Comparison of ENCODE assay signal across 16 cellular contexts in the genomic region with DNA sequence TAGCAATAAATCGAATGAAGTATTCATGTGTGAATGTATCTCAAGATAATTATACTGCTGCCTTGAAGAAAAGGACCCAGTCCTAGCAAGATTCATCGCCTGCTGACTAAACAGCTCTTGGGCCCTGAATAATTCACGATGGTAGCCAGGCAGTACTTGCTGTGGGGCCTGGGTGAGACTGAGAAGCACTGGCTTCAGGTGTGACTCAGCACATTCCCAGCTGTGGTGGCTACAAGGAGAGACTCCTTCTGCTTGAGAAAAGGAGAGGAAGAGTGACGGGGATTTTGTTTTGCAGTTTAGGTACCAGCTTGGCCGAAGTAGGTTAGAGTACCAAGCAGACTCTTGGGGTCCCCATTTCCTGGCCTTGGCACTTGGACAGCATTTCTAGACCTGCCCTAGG. TPM values are rescaled to one million over a fixed set of nuclear protein-coding genes. Genes with fewer than 3 reads are reported as not detected.
DNase-seq lines count a peak whose midpoint lies in the region; TF ChIP-seq lines count a peak whose summit lies in the region.
"Had no signal": no experiment of that assay in that cellular context is flagged by ENCODE, and none has a peak within 500 bp of the region (broad histone marks: within the 10 kb centered on the region; RNA-seq: fewer than 3 reads in every experiment).

No MANE protein-coding gene starts in this region.

- H3K27me3 ChIP-seq in PC-9 (ENCODE audit: insufficient read depth, low read depth) (no peaks in the 10 kb centered on the region), neuronal stem cell (ENCODE audit: control insufficient read depth in 3 of 3, insufficient read depth in 3 of 3, low read depth in 1 of 3, low read length in 3 of 3) (no peaks in the 10 kb centered on the region), vagina (no peaks in the 10 kb centered on the region)
- H3K27me3 ChIP-seq: adrenal gland had no signal

- H2AFZ ChIP-seq in PC-9 (peak overlapping the region; percentile 77), neuronal stem cell (ENCODE audit: low read length) (peak overlapping the region; percentile 46)

- H4K8ac ChIP-seq in neuronal stem cell (ENCODE audit: low read depth, low read length) = no peak overlapping the region

- DNase-seq in H4 (ENCODE audit: low spot score) (peak; percentile 67), PC-9 (peak in 1 of 2 experiments; percentile 47), erythroblast (lab: John Stamatoyannopoulos, UW) (peak; percentile 5 to 19), neuronal stem cell (ENCODE audit: low spot score) (no peak), GM20000 (ENCODE audit: low spot score) (no peak), vagina (ENCODE audit: extremely low spot score in 2 of 2) (no peak)
- DNase-seq in activated naive CD4-positive, alpha-beta T cell treated with Interleukin-2 at 50 U/mL for 16 hours = no peak
- DNase-seq in stimulated activated CD4-positive, alpha-beta T cell treated with anti-CD3 and anti-CD28 coated beads, Interleukin-12 subunit alpha, Interleukin-12 subunit beta, amount 100 ng/mL, for 4 hours = no peak
- DNase-seq: activated CD8-positive, alpha-beta memory T cell treated with anti-CD3 and anti-CD28 coated beads, Interleukin-2, amount 50 U/mL, for 48 hours; adrenal gland; CD8-positive, alpha-beta memory T cell; Kasumi-1; Right ventricle myocardium superior had no signal

- POLR2A ChIA-PET in PC-9 (lab: Charles Lee; ENCODE audit: unreplicated experiment) = interaction anchor here (0.5 to 0.7 kb wide), 3 partner anchors 92 to 248 kb away, joined by 3 to 6 read pairs (median 4); no protein-coding TSS in a partner anchor

- CTCF ChIA-PET in PC-9 (lab: Charles Lee) = no interaction called here

- no peak overlapping the region for H3K18ac ChIP-seq in neuronal stem cell (ENCODE audit: low read length)

- no peak overlapping the region for H2BK12ac ChIP-seq in neuronal stem cell (ENCODE audit: low read length)

- H3K4ac ChIP-seq in neuronal stem cell (ENCODE audit: low read length) = no peak overlapping the region

- peaks cover 12% of the 10 kb centered on the region for H3K9me3 ChIP-seq in PC-9 (ENCODE audit: insufficient read depth, low read depth)
- H3K9me3 ChIP-seq in neuronal stem cell (replicated peaks in 1 of 2; ENCODE audit: control insufficient read depth in 2 of 2, insufficient read depth in 1 of 2, low read depth in 1 of 2, low read length in 2 of 2) = no peaks in the 10 kb centered on the region
- H3K9me3 ChIP-seq in vagina = no peaks in the 10 kb centered on the region
- H3K9me3 ChIP-seq: adrenal gland, HAP-1 had no signal

- no peak overlapping the region for H3K27ac ChIP-seq in PC-9
- H3K27ac ChIP-seq in neuronal stem cell (replicated peaks; ENCODE audit: low read length) = no peak overlapping the region
- no peak overlapping the region for H3K27ac ChIP-seq in vagina
- H3K27ac ChIP-seq: adrenal gland had no signal

- no CpG with 5 or more reads among the region's 5 CpGs for WGBS in neuronal stem cell (ENCODE audit: extremely low coverage in 2 of 2, insufficient read length in 2 of 2, insufficient replicate concordance in 1 of 2), 2 donors

- TF ChIP-seq POLR2A in erythroblast (IDR thresholded peaks at IDR 0.05; ENCODE audit: low read length) (no peak), vagina (IDR thresholded peaks at IDR 0.05) (no peak)

- no peak overlapping the region for H3K9ac ChIP-seq in neuronal stem cell (ENCODE audit: low read depth, low read length, poor library complexity)

- no peak overlapping the region for H2BK120ac ChIP-seq in neuronal stem cell (ENCODE audit: low read depth, low read length)

- H3K14ac ChIP-seq in neuronal stem cell (ENCODE audit: low read length) = no peak overlapping the region

- H3F3A ChIP-seq in PC-9 (ENCODE audit: insufficient read depth, low read depth) = peaks cover 5% of the 10 kb centered on the region; the same call in 1 of the 2 replicates

- TF ChIP-seq CTCF in PC-9 (conservative IDR thresholded peaks at IDR 0.05) (no peak), GM20000 (IDR thresholded peaks at IDR 0.05; ENCODE audit: extremely low read depth, missing control alignments) (no peak), vagina (IDR thresholded peaks at IDR 0.05) (no peak)

- intact Hi-C loops in PC-9 (cut with micrococcal nuclease; ENCODE audit: unreplicated experiment) = no loop called here
- intact Hi-C loops in vagina (cut with DNase I) = no loop called here

- H3K36me3 ChIP-seq in PC-9 (ENCODE audit: low read depth) (no peaks in the 10 kb centered on the region), neuronal stem cell (replicated peaks in 1 of 2; ENCODE audit: control insufficient read depth in 2 of 2, insufficient read depth in 2 of 2, low read length in 2 of 2) (no peaks in the 10 kb centered on the region), vagina (no peaks in the 10 kb centered on the region)
- H3K36me3 ChIP-seq: adrenal gland, HAP-1 had no signal

- H2BK5ac ChIP-seq in neuronal stem cell (ENCODE audit: low read length) = no peak overlapping the region

- BruUV-seq in PC-9 (replicated peaks; lab: Mats Ljungman, UMichigan) = no TSS peak

- no peaks in the 10 kb centered on the region for H4K20me1 ChIP-seq in PC-9 (ENCODE audit: insufficient read depth)

- H3K4me3 ChIP-seq in PC-9 (no peak overlapping the region), neuronal stem cell (ENCODE audit: low read length in 2 of 2) (no peak overlapping the region), vagina (no peak overlapping the region)
- H3K4me3 ChIP-seq: adrenal gland, HAP-1 had no signal

- H3K4me1 ChIP-seq in PC-9 (replicated peaks; ENCODE audit: insufficient read depth) = 0 out of 2 replicates have a peak, but pooled peaks cover 8% of the 10 kb centered on the region
- H3K4me1 ChIP-seq in neuronal stem cell (ENCODE audit: control insufficient read depth in 2 of 2, insufficient read depth in 1 of 2, low read depth in 1 of 2, low read length in 2 of 2) = peaks cover 2 to 3% of the 10 kb centered on the region in 2 donors
- no peaks in the 10 kb centered on the region for H3K4me1 ChIP-seq in vagina
- H3K4me1 ChIP-seq: adrenal gland, HAP-1 had no signal

- no peak overlapping the region for H2AK5ac ChIP-seq in neuronal stem cell (ENCODE audit: low read depth, low read length)

- H2BK15ac ChIP-seq in neuronal stem cell (ENCODE audit: low read length) = no peak overlapping the region

- no peak overlapping the region for H4K91ac ChIP-seq in neuronal stem cell (ENCODE audit: low read depth, low read length, poor library complexity)

- H3K79me1 ChIP-seq in neuronal stem cell (ENCODE audit: low read depth, low read length) = no peaks in the 10 kb centered on the region

- H3K4me2 ChIP-seq in PC-9 (no peak overlapping the region), neuronal stem cell (ENCODE audit: insufficient read depth, low read length, poor library complexity, severe bottlenecking) (no peak overlapping the region)

- H3K9me2 ChIP-seq in PC-9 (ENCODE audit: insufficient read depth) = no peaks in the 10 kb centered on the region

- H3K23ac ChIP-seq in neuronal stem cell (ENCODE audit: low read depth, low read length, poor library complexity) = no peak overlapping the region

- no peaks in the 10 kb centered on the region for H3K79me2 ChIP-seq in PC-9 (ENCODE audit: low read depth)

RNA-seq across cellular contexts. Expression of gene CD200R1L, which starts 47.6 kb away (rescaled TPM):
- total RNA-seq in H4 (2014; rRNA removed; shearing (Covaris generic)) = 0.06 and 0.47 TPM in 2 replicates
- 0.37 TPM in 1 of 2 replicates, not detected in the other for total RNA-seq in PC-9 (2021)
- not detected for polyA plus RNA-seq in neuronal stem cell (2013, experiment 1 of 2)
- polyA plus RNA-seq in neuronal stem cell (2013, experiment 2 of 2) = not detected
- total RNA-seq in vagina = not detected
- total RNA-seq: adrenal gland; CD8-positive, alpha-beta memory T cell; mononuclear cell; Right ventricle myocardium superior; temporal lobe had no signal
- polyA plus RNA-seq: adrenal gland; CD8-positive, alpha-beta memory T cell had no signal

Comparison
In these comparisons a context has a peak if more than half of its experiments do, and no peak if none do; other contexts are left out.
1. DNase-seq: peak in H4 (single experiment) and erythroblast (2 of 2); none in neuronal stem cell (single experiment), activated naive CD4-positive, alpha-beta T cell treated with Interleukin-2 at 50 U/mL for 16 hours (single experiment), GM20000 (single experiment), vagina (0 of 2) and stimulated activated CD4-positive, alpha-beta T cell treated with anti-CD3 and anti-CD28 coated beads, Interleukin-12 subunit alpha, Interleukin-12 subunit beta, amount 100 ng/mL, for 4 hours (single experiment).